In genomic region chr6:7919871-7920270, GRCh38 we compare ENCODE assay signal across 1 cellular context.
A peak's percentile ranks its signal among the peaks of the same experiment; 100 is the strongest.
TF ChIP-seq lines count a peak whose summit lies in the region.

No MANE protein-coding gene starts in this region.

TF ChIP-seq in K562, 482 proteins besides CTCF, POLR2A, EP300 and RAD21 (continued from another document):
- TF ChIP-seq PBX2 (CRISPR knock-in tag; IDR thresholded peaks at IDR 0.05; ENCODE audit: low read depth) (no peak), PBX2 (tag; conservative IDR thresholded peaks at IDR 0.05; ENCODE audit: low read depth) (peak; percentile 41; the same call in 1 of the 2 replicates), TEAD1 (CRISPR knock-in tag; IDR thresholded peaks at IDR 0.05) (no peak), NFIC (IDR thresholded peaks at IDR 0.05) (peak; percentile 67), KDM1A (IDR thresholded peaks at IDR 0.05) (peak; percentile 58 to 70; a peak in 3 of 4 replicates), MAFK (IDR thresholded peaks at IDR 0.05; ENCODE audit: low read length) (peak; percentile 100), TEAD4 (IDR thresholded peaks at IDR 0.05; ENCODE audit: low read length) (0 out of 2 replicates have a peak, but pooled peaks have one; percentile 12), TEAD4 (CRISPR knock-in tag; IDR thresholded peaks at IDR 0.05; ENCODE audit: borderline replicate concordance) (no peak), RBM14 (IDR thresholded peaks at IDR 0.05; ENCODE audit: borderline replicate concordance, insufficient read depth, low read depth, low read length) (no peak), ZNF175 (CRISPR knock-in tag; IDR thresholded peaks at IDR 0.05; ENCODE audit: low read depth) (no peak), ESRRA (IDR thresholded peaks at IDR 0.05; ENCODE audit: borderline replicate concordance, low read depth) (no peak), ZNF316 (IDR thresholded peaks at IDR 0.05) (peak; percentile 100), PHB (CRISPR knock-in tag; IDR thresholded peaks at IDR 0.05) (no peak), ZBTB2 (IDR thresholded peaks at IDR 0.05) (no peak), ZEB2 (IDR thresholded peaks at IDR 0.05) (peak; percentile 69; the same call in 1 of the 2 replicates), BRD9 (IDR thresholded peaks at IDR 0.05; ENCODE audit: low read depth, partially characterized antibody) (no peak), NFXL1 (CRISPR knock-in tag; IDR thresholded peaks at IDR 0.05) (no peak), MTF1 (CRISPR knock-in tag; IDR thresholded peaks at IDR 0.05; ENCODE audit: borderline replicate concordance) (no peak), JUN (IDR thresholded peaks at IDR 0.05; ENCODE audit: borderline replicate concordance, low read depth, low read length) (peak; percentile 40; the same call in 1 of the 2 replicates), JUN (CRISPR knock-in tag; IDR thresholded peaks at IDR 0.05; ENCODE audit: borderline replicate concordance) (no peak), DPF2 (IDR thresholded peaks at IDR 0.05) (peak; percentile 73), COPS2 (conservative IDR thresholded peaks at IDR 0.05) (no peak), TARDBP (IDR thresholded peaks at IDR 0.05) (no peak), CBFA2T3 (IDR thresholded peaks at IDR 0.05) (peak; percentile 51), ILK (tag; IDR thresholded peaks at IDR 0.05; ENCODE audit: borderline replicate concordance, low read depth) (no peak), SRSF9 (IDR thresholded peaks at IDR 0.05; ENCODE audit: borderline replicate concordance, low read depth, low read length) (no peak), RCOR1 (IDR thresholded peaks at IDR 0.05; ENCODE audit: borderline replicate concordance in 1 of 2, low read depth in 2 of 2, low read length in 2 of 2) (peak in 1 of 2 experiments; percentile 60; a peak in 1 of 4 replicates), LEF1 (IDR thresholded peaks at IDR 0.05) (peak; percentile 94), POLR2G (IDR thresholded peaks at IDR 0.05; ENCODE audit: low read depth, low read length) (no peak), E2F3 (CRISPR knock-in tag; IDR thresholded peaks at IDR 0.05) (no peak), ZC3H11A (IDR thresholded peaks at IDR 0.05; ENCODE audit: low read depth, low read length) (no peak), CREB3 (tag; conservative IDR thresholded peaks at IDR 0.05; ENCODE audit: low read depth) (no peak), IRF2 (CRISPR knock-in tag; IDR thresholded peaks at IDR 0.05) (no peak)
